In genomic region chr17:29728490-29728889, GRCh38 we compare ENCODE assay signal across 1 cellular context.
A peak's percentile ranks its signal among the peaks of the same experiment; 100 is the strongest.
TF ChIP-seq lines count a peak whose summit lies in the region.

No MANE protein-coding gene starts in this region.

TF ChIP-seq in GM12878, 131 proteins besides CTCF, POLR2A, EP300 and RAD21:
- TF ChIP-seq, protein P1, sequence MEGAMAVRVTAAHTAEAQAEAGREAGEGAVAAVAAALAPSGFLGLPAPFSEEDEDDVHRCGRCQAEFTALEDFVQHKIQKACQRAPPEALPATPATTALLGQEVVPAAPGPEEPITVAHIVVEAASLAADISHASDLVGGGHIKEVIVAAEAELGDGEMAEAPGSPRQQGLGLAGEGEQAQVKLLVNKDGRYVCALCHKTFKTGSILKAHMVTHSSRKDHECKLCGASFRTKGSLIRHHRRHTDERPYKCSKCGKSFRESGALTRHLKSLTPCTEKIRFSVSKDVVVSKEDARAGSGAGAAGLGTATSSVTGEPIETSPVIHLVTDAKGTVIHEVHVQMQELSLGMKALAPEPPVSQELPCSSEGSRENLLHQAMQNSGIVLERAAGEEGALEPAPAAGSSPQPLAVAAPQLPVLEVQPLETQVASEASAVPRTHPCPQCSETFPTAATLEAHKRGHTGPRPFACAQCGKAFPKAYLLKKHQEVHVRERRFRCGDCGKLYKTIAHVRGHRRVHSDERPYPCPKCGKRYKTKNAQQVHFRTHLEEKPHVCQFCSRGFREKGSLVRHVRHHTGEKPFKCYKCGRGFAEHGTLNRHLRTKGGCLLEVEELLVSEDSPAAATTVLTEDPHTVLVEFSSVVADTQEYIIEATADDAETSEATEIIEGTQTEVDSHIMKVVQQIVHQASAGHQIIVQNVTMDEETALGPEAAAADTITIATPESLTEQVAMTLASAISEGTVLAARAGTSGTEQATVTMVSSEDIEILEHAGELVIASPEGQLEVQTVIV (IDR thresholded peaks at IDR 0.05; ENCODE audit: borderline replicate concordance, partially characterized antibody): no peak
- TF ChIP-seq SMARCA5 (IDR thresholded peaks at IDR 0.05) (no peak), ZNF274 (IDR thresholded peaks at IDR 0.05; ENCODE audit: insufficient read depth, insufficient read length) (no peak), ZNF217 (IDR thresholded peaks at IDR 0.05) (peak; percentile 71)
